17 cellular contexts compared by ENCODE assay signal in genomic region chr14:35042632-35043031, GRCh38.
"Had no signal": no experiment of that assay in that cellular context is flagged by ENCODE, and none has a peak within 500 bp of the region (broad histone marks: within the 10 kb centered on the region; RNA-seq: fewer than 3 reads in every experiment).

No MANE protein-coding gene starts in this region.

- DNase-seq: activated CD4-positive, alpha-beta T cell treated with anti-CD3 and anti-CD28 coated beads, Interleukin-2, amount 50 U/mL, for 1 hour; activated CD4-positive, CD25-positive, alpha-beta regulatory T cell treated with anti-CD3 and anti-CD28 coated beads, Interleukin-2, amount 50 U/mL, for 72 hours; activated CD8-positive, alpha-beta memory T cell treated with anti-CD3 and anti-CD28 coated beads, Interleukin-2, amount 50 U/mL, for 4 hours; activated effector memory CD4-positive, alpha-beta T cell treated with anti-CD3 and anti-CD28 coated beads, Interleukin-2, amount 50 U/mL, for 16 hours; activated T-cell treated with anti-CD3 and anti-CD28 coated beads, Interleukin-2, amount 50 U/mL, for 72 hours; amniotic stem cell; dermis blood vessel endothelial cell; foreskin fibroblast; left cardiac atrium; stimulated activated CD4-positive, alpha-beta T cell treated with anti-CD3 and anti-CD28 coated beads, Interleukin-2, amount 100 ng/mL, for 24 hours; stimulated activated naive CD4-positive, alpha-beta T cell treated with Interleukin-2 at 50 U/mL for 16 hours; uterus had no signal

- ATAC-seq: activated naive CD4-positive, alpha-beta T cell treated with anti-CD3 and anti-CD28 coated beads, Interleukin-2, amount 50 U/mL, for 72 hours; activated T-cell treated with anti-CD3 and anti-CD28 coated beads, Interleukin-2, amount 50 U/mL, for 72 hours; left cardiac atrium had no signal

- H3K9me3 ChIP-seq: tibial nerve, uterus had no signal

- H3K4me3 ChIP-seq: cardiac muscle cell, tibial nerve, uterus had no signal

- H3K27ac Mint-ChIP-seq: activated naive CD4-positive, alpha-beta T cell treated with anti-CD3 and anti-CD28 coated beads, Interleukin-2, amount 50 U/mL, for 72 hours; activated T-cell treated with anti-CD3 and anti-CD28 coated beads, Interleukin-2, amount 50 U/mL, for 72 hours; T-helper 1 cell treated with Interleukin-12 subunit alpha and Interleukin-12 subunit beta and Interleukin-4 antibody, amounts not matched to agents 30 μg/mL and 1 μg/mL, for 36 hours had no signal

- H3K4me1 ChIP-seq: uterus had no signal

- H3K27ac ChIP-seq: cardiac muscle cell, uterus, VCaP had no signal

- H3K4me3 Mint-ChIP-seq: activated T-cell treated with anti-CD3 and anti-CD28 coated beads, Interleukin-2, amount 50 U/mL, for 72 hours; T-helper 1 cell treated with Interleukin-12 subunit alpha and Interleukin-12 subunit beta and Interleukin-4 antibody, amounts not matched to agents 30 μg/mL and 1 μg/mL, for 36 hours had no signal

- H3K9me3 Mint-ChIP-seq: activated naive CD4-positive, alpha-beta T cell treated with anti-CD3 and anti-CD28 coated beads, Interleukin-2, amount 50 U/mL, for 72 hours; activated T-cell treated with anti-CD3 and anti-CD28 coated beads, Interleukin-2, amount 50 U/mL, for 72 hours; T-helper 1 cell treated with Interleukin-12 subunit alpha and Interleukin-12 subunit beta and Interleukin-4 antibody, amounts not matched to agents 30 μg/mL and 1 μg/mL, for 36 hours had no signal

- H3K27me3 ChIP-seq: cardiac muscle cell, tibial nerve, uterus had no signal

- H3K36me3 ChIP-seq: cardiac muscle cell, tibial nerve, uterus had no signal
